ENCODE assay signal across 8 cellular contexts in genomic region chr12:13208533-13209278, GRCh38. TPM values are rescaled to one million over a fixed set of nuclear protein-coding genes. Genes with fewer than 3 reads are reported as not detected.
DNase-seq lines count a peak whose midpoint lies in the region; ATAC-seq and TF ChIP-seq lines count a peak whose summit lies in the region.

No MANE protein-coding gene starts in this region.

- H3K36me3 Mint-ChIP-seq in activated T-cell treated with anti-CD3 and anti-CD28 coated beads, Interleukin-2, amount 50 U/mL, for 4 hours (ENCODE audit: insufficient read depth): no peaks in the 10 kb centered on the region
- no peaks in the 10 kb centered on the region for H3K36me3 Mint-ChIP-seq in natural killer cell

- TF ChIP-seq CTCF in left ventricle myocardium inferior (IDR thresholded peaks at IDR 0.05; ENCODE audit: borderline replicate concordance) (peak; percentile 48), WI38 (IDR thresholded peaks at IDR 0.05; ENCODE audit: low read depth, low read length) (peak; percentile 43; the same call in 1 of the 2 replicates), kidney epithelial cell (IDR thresholded peaks at IDR 0.05; ENCODE audit: insufficient read depth, low read length, poor library complexity, severe bottlenecking) (peak; percentile 62), natural killer cell (IDR thresholded peaks at IDR 0.05) (no peak)

- ATAC-seq in activated T-cell treated with anti-CD3 and anti-CD28 coated beads, Interleukin-2, amount 50 U/mL, for 4 hours: no peak
- no peak for ATAC-seq in natural killer cell

- H3K9me3 ChIP-seq in left ventricle myocardium inferior (replicated peaks): no peaks in the 10 kb centered on the region

- peaks cover 83% of the 10 kb centered on the region for H3K4me1 ChIP-seq in left ventricle myocardium inferior

- DNase-seq in left ventricle myocardium inferior: no peak
- DNase-seq in cardiac septum (ENCODE audit: low spot score): no peak
- no peak for DNase-seq in kidney epithelial cell (ENCODE audit: low read depth)
- no peak for DNase-seq in activated T-cell treated with anti-CD3 and anti-CD28 coated beads, Interleukin-2, amount 50 U/mL, for 4 hours
- DNase-seq in natural killer cell: no peak
- DNase-seq in stimulated activated CD4-positive, alpha-beta T cell treated with anti-CD3 and anti-CD28 coated beads, Interleukin-4, amount 100 ng/mL, for 4 hours: no peak
- DNase-seq in NCI-H146 (lab: John Stamatoyannopoulos, UW): no peak

- H3K36me3 ChIP-seq in left ventricle myocardium inferior: peaks cover 15% of the 10 kb centered on the region
- H3K36me3 ChIP-seq in kidney epithelial cell (ENCODE audit: control insufficient read depth, insufficient read depth, low read length): peaks cover 2% of the 10 kb centered on the region

- H3K4me3 Mint-ChIP-seq in activated T-cell treated with anti-CD3 and anti-CD28 coated beads, Interleukin-2, amount 50 U/mL, for 4 hours: no peak overlapping the region
- no peak overlapping the region for H3K4me3 Mint-ChIP-seq in natural killer cell

- H3K27ac ChIP-seq in left ventricle myocardium inferior (replicated peaks): peak overlapping the region; percentile 24

- no peaks in the 10 kb centered on the region for H3K9me3 Mint-ChIP-seq in activated T-cell treated with anti-CD3 and anti-CD28 coated beads, Interleukin-2, amount 50 U/mL, for 4 hours
- H3K9me3 Mint-ChIP-seq in natural killer cell: no peaks in the 10 kb centered on the region

- no peaks in the 10 kb centered on the region for H3K27me3 ChIP-seq in left ventricle myocardium inferior (ENCODE audit: low read depth)
- no peaks in the 10 kb centered on the region for H3K27me3 ChIP-seq in kidney epithelial cell (ENCODE audit: control insufficient read depth, insufficient read depth, low read length)

- H3K4me1 Mint-ChIP-seq in activated T-cell treated with anti-CD3 and anti-CD28 coated beads, Interleukin-2, amount 50 U/mL, for 4 hours (ENCODE audit: low read depth): peaks cover 35% of the 10 kb centered on the region
- peaks cover 0 to 7% of the 10 kb centered on the region in 2 donors for H3K4me1 Mint-ChIP-seq in natural killer cell

- H3K4me3 ChIP-seq in left ventricle myocardium inferior (no peak overlapping the region), WI38 (ENCODE audit: low read depth, low read length) (no peak overlapping the region), kidney epithelial cell (ENCODE audit: low read depth, low read length) (no peak overlapping the region)

- intact Hi-C loops in left ventricle myocardium inferior (cut with micrococcal nuclease): no loop called here
- intact Hi-C loops in cardiac septum (cut with DNase I): loop anchor here (10.0 kb wide), 1 partner anchor 394 kb away; the partner anchor contains the start of gene DDX47
- intact Hi-C loops in natural killer cell (cut with micrococcal nuclease): no loop called here

- peak overlapping the region in 1 of 2 donors; percentile 58 for H3K27ac Mint-ChIP-seq in natural killer cell

- peaks cover 2% of the 10 kb centered on the region for H3K27me3 Mint-ChIP-seq in activated T-cell treated with anti-CD3 and anti-CD28 coated beads, Interleukin-2, amount 50 U/mL, for 4 hours (ENCODE audit: low read depth)
- peaks cover 12 to 24% of the 10 kb centered on the region in 2 donors for H3K27me3 Mint-ChIP-seq in natural killer cell (ENCODE audit: low read depth in 2 of 2)

RNA-seq across cellular contexts. Expression of gene EMP1, which starts 12.2 kb away (rescaled TPM):
- total RNA-seq in left ventricle myocardium inferior (90.5 TPM), cardiac septum (118 TPM), kidney epithelial cell (174 and 241 TPM in 2 replicates), natural killer cell (1 to 10 TPM; 3.8 to 4.3 (median 4.2) TPM)
- 10 to 100 TPM in 2 of 3 donors, 1 to 10 TPM in 1; 8.9 to 22.5 (median 17.2) TPM for total RNA-seq in activated T-cell treated with anti-CD3 and anti-CD28 coated beads, Interleukin-2, amount 50 U/mL, for 4 hours
